ENCODE assay signal across 1 cellular context in genomic region chr17:12128946-12129345, GRCh38.
TF ChIP-seq lines count a peak whose summit lies in the region.

No MANE protein-coding gene starts in this region.

TF ChIP-seq in WTC11, 78 proteins besides CTCF, POLR2A, EP300 and RAD21 (continued from another document):
- TF ChIP-seq E2F1 (CRISPR knock-in tag; IDR thresholded peaks at IDR 0.05) (no peak), FOXK1 (CRISPR knock-in tag; IDR thresholded peaks at IDR 0.05) (no peak), IRF2 (CRISPR knock-in tag; IDR thresholded peaks at IDR 0.05; ENCODE audit: borderline replicate concordance, low read depth) (no peak), ZBTB43 (CRISPR knock-in tag; IDR thresholded peaks at IDR 0.05) (no peak), PRRX2 (CRISPR knock-in tag; IDR thresholded peaks at IDR 0.05) (no peak), IRF1 (CRISPR knock-in tag; IDR thresholded peaks at IDR 0.05) (no peak)
- TF ChIP-seq, protein P1, sequence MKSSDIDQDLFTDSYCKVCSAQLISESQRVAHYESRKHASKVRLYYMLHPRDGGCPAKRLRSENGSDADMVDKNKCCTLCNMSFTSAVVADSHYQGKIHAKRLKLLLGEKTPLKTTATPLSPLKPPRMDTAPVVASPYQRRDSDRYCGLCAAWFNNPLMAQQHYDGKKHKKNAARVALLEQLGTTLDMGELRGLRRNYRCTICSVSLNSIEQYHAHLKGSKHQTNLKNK (CRISPR knock-in tag; IDR thresholded peaks at IDR 0.05), result no peak
TF ChIP-seq in WTC11: peak in this region for 0.
